ENCODE assay signal across 22 cellular contexts in the genomic region with DNA sequence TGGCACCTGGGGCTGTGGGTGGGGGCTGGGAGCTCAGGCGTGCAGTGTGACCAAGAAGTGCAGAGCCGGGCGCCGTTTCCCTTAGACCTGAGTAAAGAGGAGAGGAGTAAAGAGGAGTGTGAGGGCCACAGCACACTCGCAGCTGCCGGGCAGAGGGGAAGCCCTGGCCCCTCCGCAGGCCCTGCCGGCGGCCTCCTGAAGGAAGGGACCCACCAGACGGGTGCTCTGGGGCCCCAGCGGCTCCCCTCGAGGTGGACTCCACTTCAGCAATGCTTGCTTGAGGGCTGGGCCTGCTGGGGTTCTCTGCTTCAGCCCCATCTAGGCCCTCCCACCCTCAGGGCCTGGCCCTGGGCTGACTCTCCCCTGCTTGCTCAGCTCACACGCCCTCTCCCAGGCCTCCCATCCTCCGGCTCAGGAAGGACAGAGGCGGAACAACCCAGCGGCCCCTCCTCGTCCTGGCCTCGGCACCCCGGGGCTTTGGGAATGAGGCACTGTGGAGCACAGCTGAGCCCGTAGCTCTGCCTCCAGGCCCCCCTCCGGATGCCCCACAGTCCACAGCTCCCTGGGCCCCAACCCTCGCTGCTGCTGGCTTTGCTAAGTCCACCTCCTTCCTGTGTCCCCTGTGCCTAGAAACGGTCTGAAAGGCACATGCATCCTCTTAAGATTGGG.
"Had no signal": no experiment of that assay in that cellular context is flagged by ENCODE, and none has a peak within 500 bp of the region (broad histone marks: within the 10 kb centered on the region; RNA-seq: fewer than 3 reads in every experiment).

No MANE protein-coding gene starts in this region.

- H3K4me1 ChIP-seq: breast epithelium, foreskin keratinocyte, left lung, testis, upper lobe of left lung had no signal

- ATAC-seq: activated CD8-positive, alpha-beta T cell treated with anti-CD3 and anti-CD28 coated beads, Interleukin-2, amount 10 ng/mL, durations not matched to agents 7 days and 5 days; foreskin keratinocyte; left lung; right lobe of liver; stimulated activated naive CD8-positive, alpha-beta T cell treated with anti-CD3 and anti-CD28 coated beads, Interleukin-15, amount 100 ng/mL, for 72 hours; T-cell had no signal

- H3K27ac Mint-ChIP-seq: activated CD8-positive, alpha-beta T cell treated with anti-CD3 and anti-CD28 coated beads, Interleukin-2, amount 10 ng/mL, durations not matched to agents 7 days and 5 days; activated naive CD4-positive, alpha-beta T cell treated with anti-CD3 and anti-CD28 coated beads for 36 hours; activated T-cell treated with anti-CD3 and anti-CD28 coated beads, Interleukin-2, amount 50 U/mL, for 24 hours; activated T-helper 2 cell treated with anti-CD3 and anti-CD28 coated beads, Interferon-gamma antibody, Interleukin-2, Interleukin-4, amounts not matched to agents 10 μg/mL and 5 μg/mL and 100 μg/mL, durations not matched to agents 14 hours and 24 hours and 36 hours; dendritic cell treated with granulocyte-macrophage colony-stimulating factor and Interleukin-4, amounts not matched to agents 40 ng/mL and 50 ng/mL, for 4 days; T-cell had no signal

- H3K36me3 ChIP-seq: breast epithelium, left lung, right lobe of liver, upper lobe of left lung had no signal

- H3K36me3 Mint-ChIP-seq: T-cell had no signal

- H3K4me3 ChIP-seq: breast epithelium, left lung, right lobe of liver, testis, upper lobe of left lung had no signal

- H3K27me3 Mint-ChIP-seq: dendritic cell treated with granulocyte-macrophage colony-stimulating factor and Interleukin-4, amounts not matched to agents 40 ng/mL and 50 ng/mL, for 4 days had no signal

- H3K27me3 ChIP-seq: foreskin keratinocyte, right lobe of liver, testis, upper lobe of left lung had no signal

- DNase-seq: activated CD4-positive, alpha-beta T cell treated with anti-CD3 and anti-CD28 coated beads for 48 hours; activated CD4-positive, CD25-positive, alpha-beta regulatory T cell; activated CD8-positive, alpha-beta T cell treated with anti-CD3 and anti-CD28 coated beads, Interleukin-2, amount 10 ng/mL, durations not matched to agents 7 days and 5 days; activated naive CD4-positive, alpha-beta T cell treated with anti-CD3 and anti-CD28 coated beads for 36 hours; activated T-cell treated with anti-CD3 and anti-CD28 coated beads, Interleukin-2, amount 50 U/mL, for 24 hours; cerebellar nuclear complex; foreskin keratinocyte; glutamatergic neuron; hippocampal formation; kidney; mammary epithelial cell; right lobe of liver; small intestine; stimulated activated CD4-positive, alpha-beta T cell treated with anti-CD3 and anti-CD28 coated beads, Interleukin-4, amount 100 ng/mL, for 1 hour; stimulated activated naive CD8-positive, alpha-beta T cell treated with anti-CD3 and anti-CD28 coated beads, Interleukin-15, amount 100 ng/mL, for 72 hours; T-cell; testis; upper lobe of left lung had no signal

- H3K9me3 Mint-ChIP-seq: activated naive CD4-positive, alpha-beta T cell treated with anti-CD3 and anti-CD28 coated beads for 36 hours; activated T-cell treated with anti-CD3 and anti-CD28 coated beads, Interleukin-2, amount 50 U/mL, for 24 hours; activated T-helper 2 cell treated with anti-CD3 and anti-CD28 coated beads, Interferon-gamma antibody, Interleukin-2, Interleukin-4, amounts not matched to agents 10 μg/mL and 5 μg/mL and 100 μg/mL, durations not matched to agents 14 hours and 24 hours and 36 hours; dendritic cell treated with granulocyte-macrophage colony-stimulating factor and Interleukin-4, amounts not matched to agents 40 ng/mL and 50 ng/mL, for 4 days; stimulated activated naive CD8-positive, alpha-beta T cell treated with anti-CD3 and anti-CD28 coated beads, Interleukin-15, amount 100 ng/mL, for 72 hours; T-cell had no signal

- H3K27ac ChIP-seq: breast epithelium, foreskin keratinocyte, left lung, right lobe of liver, testis, upper lobe of left lung had no signal

- H3K4me1 Mint-ChIP-seq: T-cell had no signal

- H3K4me3 Mint-ChIP-seq: activated CD8-positive, alpha-beta T cell treated with anti-CD3 and anti-CD28 coated beads, Interleukin-2, amount 10 ng/mL, durations not matched to agents 7 days and 5 days; activated naive CD4-positive, alpha-beta T cell treated with anti-CD3 and anti-CD28 coated beads for 36 hours; activated T-cell treated with anti-CD3 and anti-CD28 coated beads, Interleukin-2, amount 50 U/mL, for 24 hours; dendritic cell treated with granulocyte-macrophage colony-stimulating factor and Interleukin-4, amounts not matched to agents 40 ng/mL and 50 ng/mL, for 4 days; stimulated activated naive CD8-positive, alpha-beta T cell treated with anti-CD3 and anti-CD28 coated beads, Interleukin-15, amount 100 ng/mL, for 72 hours; T-cell had no signal
